Comparison of ENCODE assay signal across 8 cellular contexts in genomic region chr2:183123117-183123958, GRCh38. TPM values are rescaled to one million over a fixed set of nuclear protein-coding genes. Genes with fewer than 3 reads are reported as not detected.
A peak's percentile ranks its signal among the peaks of the same experiment; 100 is the strongest.
DNase-seq lines count a peak whose midpoint lies in the region.

No MANE protein-coding gene starts in this region.

- peaks cover 8% of the 10 kb centered on the region for H3K27me3 Mint-ChIP-seq in activated naive CD4-positive, alpha-beta T cell treated with anti-CD3 and anti-CD28 coated beads, Interleukin-2, amount 50 U/mL, for 24 hours

- peak overlapping the region; percentile 99 for H3K27ac Mint-ChIP-seq in activated naive CD4-positive, alpha-beta T cell treated with anti-CD3 and anti-CD28 coated beads, Interleukin-2, amount 50 U/mL, for 24 hours

- H3K27ac ChIP-seq in angular gyrus (ENCODE audit: low read depth, low read length) (peak overlapping the region; percentile 90), layer of hippocampus (ENCODE audit: low read depth, low read length) (peak overlapping the region; percentile 61), temporal lobe (ENCODE audit: low read depth, low read length) (peak overlapping the region; percentile 78)

- peaks cover 34% of the 10 kb centered on the region for H3K4me1 Mint-ChIP-seq in activated naive CD4-positive, alpha-beta T cell treated with anti-CD3 and anti-CD28 coated beads, Interleukin-2, amount 50 U/mL, for 24 hours

- no peak for DNase-seq in activated naive CD4-positive, alpha-beta T cell (lab: John Stamatoyannopoulos, UW)
- no peak for DNase-seq in NCI-H774 (lab: John Stamatoyannopoulos, UW)
- DNase-seq in NCI-H526 treated with DMSO at 0.1 percent for 48 hours (lab: John Stamatoyannopoulos, UW): no peak
- no peak for DNase-seq in activated effector memory CD4-positive, alpha-beta T cell treated with anti-CD3 and anti-CD28 coated beads, Interleukin-2, amount 50 U/mL, for 16 hours

- peaks cover 2% of the 10 kb centered on the region for H3K36me3 Mint-ChIP-seq in activated naive CD4-positive, alpha-beta T cell treated with anti-CD3 and anti-CD28 coated beads, Interleukin-2, amount 50 U/mL, for 24 hours

- H3K4me3 Mint-ChIP-seq in activated naive CD4-positive, alpha-beta T cell treated with anti-CD3 and anti-CD28 coated beads, Interleukin-2, amount 50 U/mL, for 24 hours: peak overlapping the region; percentile 97

- no peaks in the 10 kb centered on the region for H3K27me3 ChIP-seq in layer of hippocampus (ENCODE audit: control insufficient read depth, insufficient read depth, low read length)

- H3K9me3 Mint-ChIP-seq in activated naive CD4-positive, alpha-beta T cell treated with anti-CD3 and anti-CD28 coated beads, Interleukin-2, amount 50 U/mL, for 24 hours: no peaks in the 10 kb centered on the region

RNA-seq across cellular contexts. Expression of gene NUP35, which starts 0.9 kb away (rescaled TPM):
- 35.2 TPM for total RNA-seq in temporal lobe

RNA-seq across cellular contexts. Expression of gene DUSP19, which starts 44.8 kb away (rescaled TPM):
- total RNA-seq in temporal lobe: 9.8 TPM
